In the genomic region with DNA sequence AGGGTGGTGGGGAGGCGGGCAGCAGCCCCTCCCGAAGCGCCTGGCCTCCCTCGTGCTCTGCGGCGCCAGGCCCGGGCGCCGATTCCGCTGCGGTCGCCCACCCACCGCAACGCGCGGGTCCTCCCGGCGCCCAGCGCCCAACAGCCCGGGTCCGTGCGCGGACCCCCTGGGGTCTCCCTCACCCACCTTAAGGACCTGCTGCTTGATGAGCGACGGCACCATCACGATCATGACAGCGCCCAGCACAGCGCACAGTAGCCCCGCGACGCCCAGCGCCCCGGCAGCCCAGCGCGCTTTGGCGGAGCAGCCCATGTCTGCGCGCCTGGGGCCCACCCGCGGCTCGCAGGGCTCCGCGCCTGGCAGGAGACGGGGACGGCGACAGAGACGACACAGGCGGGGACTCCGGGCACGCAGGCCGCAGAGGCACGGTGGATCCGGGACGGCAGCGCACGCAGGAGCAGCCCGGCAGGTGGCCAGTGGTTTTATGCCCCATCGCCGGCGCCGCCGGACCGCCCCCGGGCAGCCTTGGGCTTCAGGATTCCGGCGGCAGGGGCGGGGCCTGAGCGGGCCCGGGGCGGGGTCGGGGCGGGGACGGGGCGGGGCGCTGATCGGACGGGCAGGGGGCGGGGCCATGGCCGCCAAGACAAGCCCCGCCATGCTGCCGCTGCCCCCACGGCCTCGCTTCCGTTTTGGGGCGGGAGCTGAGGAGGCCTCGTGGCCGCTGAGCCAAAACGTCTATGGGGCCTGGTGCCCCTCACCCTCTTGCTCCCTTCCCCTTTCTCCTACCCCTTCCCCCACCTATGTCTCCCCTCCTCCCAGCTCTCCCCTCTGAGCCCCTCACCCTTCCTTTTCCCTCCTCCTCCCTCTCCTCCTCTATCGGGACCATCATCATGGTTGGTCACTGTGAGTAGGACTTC, we compare ENCODE assay signal across 1 cellular context.
A peak's percentile ranks its signal among the peaks of the same experiment; 100 is the strongest.
TF ChIP-seq lines count a peak whose summit lies in the region.

A gene with protein sequence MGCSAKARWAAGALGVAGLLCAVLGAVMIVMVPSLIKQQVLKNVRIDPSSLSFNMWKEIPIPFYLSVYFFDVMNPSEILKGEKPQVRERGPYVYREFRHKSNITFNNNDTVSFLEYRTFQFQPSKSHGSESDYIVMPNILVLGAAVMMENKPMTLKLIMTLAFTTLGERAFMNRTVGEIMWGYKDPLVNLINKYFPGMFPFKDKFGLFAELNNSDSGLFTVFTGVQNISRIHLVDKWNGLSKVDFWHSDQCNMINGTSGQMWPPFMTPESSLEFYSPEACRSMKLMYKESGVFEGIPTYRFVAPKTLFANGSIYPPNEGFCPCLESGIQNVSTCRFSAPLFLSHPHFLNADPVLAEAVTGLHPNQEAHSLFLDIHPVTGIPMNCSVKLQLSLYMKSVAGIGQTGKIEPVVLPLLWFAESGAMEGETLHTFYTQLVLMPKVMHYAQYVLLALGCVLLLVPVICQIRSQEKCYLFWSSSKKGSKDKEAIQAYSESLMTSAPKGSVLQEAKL (minus strand): TSS at position 456 of the 917 bp plus-strand sequence. CDS start 144 bp downstream, at position 312.

TF ChIP-seq in H1, 55 proteins besides CTCF, POLR2A, EP300 and RAD21:
- TF ChIP-seq KDM1A (IDR thresholded peaks at IDR 0.05; ENCODE audit: borderline replicate concordance, low read length): no peak
- TF ChIP-seq, protein P1, sequence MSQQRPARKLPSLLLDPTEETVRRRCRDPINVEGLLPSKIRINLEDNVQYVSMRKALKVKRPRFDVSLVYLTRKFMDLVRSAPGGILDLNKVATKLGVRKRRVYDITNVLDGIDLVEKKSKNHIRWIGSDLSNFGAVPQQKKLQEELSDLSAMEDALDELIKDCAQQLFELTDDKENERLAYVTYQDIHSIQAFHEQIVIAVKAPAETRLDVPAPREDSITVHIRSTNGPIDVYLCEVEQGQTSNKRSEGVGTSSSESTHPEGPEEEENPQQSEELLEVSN (IDR thresholded peaks at IDR 0.05): peak; percentile 87
- TF ChIP-seq TAF7 (optimal IDR thresholded peaks at IDR 0.05; ENCODE audit: borderline replicate concordance, low read depth, low read length): peak; percentile 24
- no peak for TF ChIP-seq MAFK (IDR thresholded peaks at IDR 0.05; ENCODE audit: low read depth, low read length)
- peak; percentile 39; the same call in 1 of the 2 replicates for TF ChIP-seq TBP (IDR thresholded peaks at IDR 0.05; ENCODE audit: low read depth, low read length)
- no peak for TF ChIP-seq CTBP2 (IDR thresholded peaks at IDR 0.05; ENCODE audit: borderline replicate concordance, insufficient read depth, insufficient read length, low read length)
- TF ChIP-seq GTF2F1 (IDR thresholded peaks at IDR 0.05; ENCODE audit: borderline replicate concordance, low read depth, low read length): no peak
- no peak for TF ChIP-seq SP2 (IDR thresholded peaks at IDR 0.05; ENCODE audit: low read length)
- peak; percentile 77 for TF ChIP-seq ASH2L (IDR thresholded peaks at IDR 0.05; ENCODE audit: low read length)
- peak; percentile 78; the same call in 1 of the 2 replicates for TF ChIP-seq YY1 (IDR thresholded peaks at IDR 0.05; ENCODE audit: low read depth, low read length)
- TF ChIP-seq KDM4A (IDR thresholded peaks at IDR 0.05; ENCODE audit: low read depth, low read length, severe bottlenecking): peak; percentile 88
- TF ChIP-seq, protein P2, sequence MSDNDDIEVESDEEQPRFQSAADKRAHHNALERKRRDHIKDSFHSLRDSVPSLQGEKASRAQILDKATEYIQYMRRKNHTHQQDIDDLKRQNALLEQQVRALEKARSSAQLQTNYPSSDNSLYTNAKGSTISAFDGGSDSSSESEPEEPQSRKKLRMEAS (IDR thresholded peaks at IDR 0.05): peak; percentile 94
- 0 out of 2 replicates have a peak, but pooled peaks have one; percentile 18 for TF ChIP-seq POLR2AphosphoS5 (IDR thresholded peaks at IDR 0.05; ENCODE audit: low read depth, low read length)
- peak; percentile 65 for TF ChIP-seq TAF1 (IDR thresholded peaks at IDR 0.05; ENCODE audit: low read depth, low read length)
- TF ChIP-seq SIRT6 (IDR thresholded peaks at IDR 0.05; ENCODE audit: low read length): no peak
- TF ChIP-seq PHF8 (conservative IDR thresholded peaks at IDR 0.05; ENCODE audit: low read depth, low read length): 0 out of 2 replicates have a peak, but pooled peaks have one; percentile 43
- TF ChIP-seq RBBP5 (IDR thresholded peaks at IDR 0.05; ENCODE audit: borderline replicate concordance, low read depth, low read length): peak; percentile 75; the same call in 1 of the 2 replicates
